ENCODE assay signal across 1 cellular context in genomic region chr13:98977568-98978270, GRCh38.
TF ChIP-seq lines count a peak whose summit lies in the region.

Gene DOCK9, minus strand, starts transcription at chr13:98978064. Its CDS starts 155 bp downstream, at chr13:98977909.

TF ChIP-seq in GM23338, 12 proteins besides CTCF, POLR2A, EP300 and RAD21 (continued from another document):
- TF ChIP-seq EZH2phosphoT487 (IDR thresholded peaks at IDR 0.05; ENCODE audit: unreplicated experiment) (no peak), CREB1 (CRISPR knock-in tag; IDR thresholded peaks at IDR 0.05; ENCODE audit: low read depth) (no peak), EZH2 (IDR thresholded peaks at IDR 0.05; ENCODE audit: low read depth, unreplicated experiment) (no peak)
